In the genomic region with DNA sequence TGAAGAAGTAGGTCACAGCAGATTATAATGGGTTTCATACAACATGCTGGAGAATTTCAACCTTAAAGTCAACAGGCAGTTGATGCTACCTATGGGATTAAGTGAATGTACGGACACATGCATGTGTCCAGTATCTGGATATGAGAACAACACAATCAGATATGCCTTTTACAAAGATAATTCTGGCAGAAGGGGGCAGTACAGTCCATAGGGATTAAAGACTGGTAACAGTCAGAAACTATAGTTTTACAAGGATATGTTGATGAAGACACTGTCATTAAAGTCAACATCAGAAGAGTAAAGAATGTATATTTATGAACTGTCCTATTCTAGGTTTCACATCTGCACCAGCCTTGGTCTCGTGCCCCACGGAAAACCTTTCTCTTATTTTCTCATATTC, we compare ENCODE assay signal across 13 cellular contexts. TPM values are rescaled to one million over a fixed set of nuclear protein-coding genes. Genes with fewer than 3 reads are reported as not detected.
DNase-seq lines count a peak whose midpoint lies in the region; ATAC-seq, FAIRE-seq and TF ChIP-seq lines count a peak whose summit lies in the region.
"Had no signal": no experiment of that assay in that cellular context is flagged by ENCODE, and none has a peak within 500 bp of the region (broad histone marks: within the 10 kb centered on the region; RNA-seq: fewer than 3 reads in every experiment).

No MANE protein-coding gene starts in this region.

- H3K36me3 ChIP-seq in Karpas-422 (ENCODE audit: insufficient read depth, low read length) (peaks cover 37% of the 10 kb centered on the region), K562 (ENCODE audit: control insufficient read depth, insufficient read depth, low read length) (peaks cover 79% of the 10 kb centered on the region), HepG2 (replicated peaks in 1 of 2; ENCODE audit: control insufficient read depth in 1 of 2, insufficient read depth in 2 of 2, low read length in 2 of 2) (peaks cover 3 to 11% of the 10 kb centered on the region in 2 experiments; a peak in 4 of 5 replicates)

- TF ChIP-seq POLR2A in K562 (conservative IDR thresholded peaks at IDR 0.05), result no peak
- no peak for TF ChIP-seq POLR2A in HepG2 (IDR thresholded peaks at IDR 0.05; ENCODE audit: insufficient read depth in 1 of 2, low read depth in 2 of 2, low read length in 2 of 2)

- no TSS peak for BruUV-seq in K562 (replicated peaks; lab: Mats Ljungman, UMichigan)
- no TSS peak for BruUV-seq in HepG2 (replicated peaks; lab: Mats Ljungman, UMichigan)

- peak; percentile 29 for FAIRE-seq in K562 (lab: Jason Lieb, UNC)
- no peak for FAIRE-seq in HepG2 (lab: Jason Lieb, UNC)

- intact Hi-C loops in K562 (cut with micrococcal nuclease) (loop anchor here (5.0 kb wide), 1 partner anchor 313 kb away; no protein-coding TSS in a partner anchor), HepG2 (cut with micrococcal nuclease; ENCODE audit: unreplicated experiment) (loop anchor here (5.0 kb wide), 1 partner anchor 313 kb away; no protein-coding TSS in a partner anchor)

- ATAC-seq in K562 (peak; percentile 49; the same call in 1 of the 3 replicates), HepG2 (no peak), left lobe of liver (no peak)
- ATAC-seq: activated CD4-positive, CD25-positive, alpha-beta regulatory T cell treated with anti-CD3 and anti-CD28 coated beads, Interleukin-2, amount 50 U/mL, for 24 hours; heart left ventricle had no signal

- WGBS in K562 (ENCODE audit: insufficient coverage, low coverage, missing lambda C conversion rate), result 96% methylated on average over 3 of the region's 3 CpGs
- WGBS in HepG2 (ENCODE audit: low lambda C conversion rate), result 97% methylated on average over 3 of the region's 3 CpGs

- no peak overlapping the region for H3K4me3 ChIP-seq in AG10803 (ENCODE audit: low read length)
- no peak overlapping the region for H3K4me3 ChIP-seq in Karpas-422 (ENCODE audit: low read length)
- no peak overlapping the region for H3K4me3 ChIP-seq in K562
- no peak overlapping the region for H3K4me3 ChIP-seq in HepG2 (replicated peaks in 1 of 3; ENCODE audit: insufficient read depth in 1 of 3, low read depth in 2 of 3, low read length in 3 of 3)
- H3K4me3 ChIP-seq: heart left ventricle, SJSA1, testis had no signal

- H3K9me3 ChIP-seq in Karpas-422 (ENCODE audit: low read length) (no peaks in the 10 kb centered on the region), K562 (replicated peaks; ENCODE audit: control insufficient read depth, insufficient read depth, low read depth, low read length) (no peaks in the 10 kb centered on the region), HepG2 (ENCODE audit: low read length) (no peaks in the 10 kb centered on the region)
- H3K9me3 ChIP-seq: heart left ventricle, SJSA1, testis had no signal

- TF ChIP-seq EP300 in K562 (IDR thresholded peaks at IDR 0.05; ENCODE audit: low read length) (no peak), HepG2 (IDR thresholded peaks at IDR 0.05; ENCODE audit: low read depth in 2 of 2, low read length in 2 of 2) (no peak), HepG2 (CRISPR knock-in tag; IDR thresholded peaks at IDR 0.05; ENCODE audit: borderline replicate concordance) (no peak)

- DNase-seq in AG10803 (ENCODE audit: low read depth) (peak; percentile 15), Karpas-422 (peak; percentile 47), K562 (ENCODE audit: extremely low read depth in 1 of 4, low spot score in 3 of 4) (no peak), HepG2 (ENCODE audit: low spot score) (peak; percentile 10), left lobe of liver (ENCODE audit: low spot score) (no peak), GDM1 (lab: John Stamatoyannopoulos, UW) (no peak), AG08396 (ENCODE audit: low spot score) (no peak), Kasumi-1 (lab: John Stamatoyannopoulos, UW) (no peak)
- DNase-seq: cerebellar nuclear complex, heart left ventricle, testis had no signal

- H3K4me1 ChIP-seq in Karpas-422 (ENCODE audit: low read length) (no peaks in the 10 kb centered on the region), K562 (replicated peaks in 1 of 2; ENCODE audit: control insufficient read depth in 2 of 2, insufficient read depth in 2 of 2, low read length in 2 of 2) (no peaks in the 10 kb centered on the region), HepG2 (ENCODE audit: insufficient read depth, low read length) (no peaks in the 10 kb centered on the region)
- H3K4me1 ChIP-seq: heart left ventricle, SJSA1, testis had no signal

- in situ Hi-C loops in K562 (cut with MboI) (no loop called here), HepG2 (cut with HindIII; ENCODE audit: extremely low pct_ligation_motif_present, low pct_unique_long_range_greater_than_20kb) (no loop called here)

- H4K20me1 ChIP-seq in Karpas-422 (ENCODE audit: insufficient read depth, low read depth, low read length) (no peaks in the 10 kb centered on the region), K562 (replicated peaks; ENCODE audit: control insufficient read depth, insufficient read depth, low read length) (no peaks in the 10 kb centered on the region), HepG2 (ENCODE audit: insufficient read depth, low read length) (no peaks in the 10 kb centered on the region)

- H2AFZ ChIP-seq in Karpas-422 (ENCODE audit: low read length) (no peak overlapping the region), K562 (ENCODE audit: low read depth, low read length) (no peak overlapping the region), HepG2 (ENCODE audit: low read length) (no peak overlapping the region)

- H3K27ac ChIP-seq in Karpas-422 (ENCODE audit: low read length), result no peak overlapping the region
- H3K27ac ChIP-seq in K562 (ENCODE audit: extremely low read depth, low read depth, low read length), result no peak overlapping the region
- H3K27ac ChIP-seq in HepG2 (ENCODE audit: extremely low read length, insufficient read depth, low read length), result no peak overlapping the region
- H3K27ac ChIP-seq: heart left ventricle, SJSA1, testis had no signal

- H3K9ac ChIP-seq in Karpas-422 (ENCODE audit: low read length) (no peak overlapping the region), K562 (ENCODE audit: insufficient read depth in 1 of 2, low read depth in 2 of 2, low read length in 2 of 2) (no peak overlapping the region), HepG2 (ENCODE audit: insufficient read depth, low read depth, low read length) (no peak overlapping the region)

- H3K9me2 ChIP-seq in Karpas-422 (replicated peaks; ENCODE audit: insufficient read depth, low read length), result no peaks in the 10 kb centered on the region

- POLR2A ChIA-PET in K562 (lab: Yijun Ruan, JAX) (no interaction called here), HepG2 (lab: Yijun Ruan, JAX) (no interaction called here)

- H3K79me2 ChIP-seq in Karpas-422 (ENCODE audit: low read length) (no peaks in the 10 kb centered on the region; the same call in 1 of the 2 replicates), K562 (ENCODE audit: control insufficient read depth, insufficient read depth, low read length) (no peaks in the 10 kb centered on the region), HepG2 (ENCODE audit: insufficient read depth, low read length) (no peaks in the 10 kb centered on the region)

- TF ChIP-seq RAD21 in K562 (CRISPR knock-in tag; conservative IDR thresholded peaks at IDR 0.05 in 1 of 2, IDR thresholded peaks at IDR 0.05 in 1 of 2) (peak in 1 of 2 experiments; percentile 56; a peak in 2 of 4 replicates), HepG2 (CRISPR knock-in tag; IDR thresholded peaks at IDR 0.05) (no peak)

- H3K4me2 ChIP-seq in Karpas-422 (ENCODE audit: low read depth, low read length, poor library complexity, severe bottlenecking) (no peak overlapping the region), K562 (ENCODE audit: insufficient read depth, low read length) (no peak overlapping the region), HepG2 (ENCODE audit: low read depth, low read length) (no peak overlapping the region)

- CTCF ChIA-PET in K562 (lab: Yijun Ruan, JAX; ENCODE audit: low intra/inter-chr PET ratio), result no interaction called here
- CTCF ChIA-PET in HepG2 (lab: Yijun Ruan, JAX; ENCODE audit: low intra/inter-chr PET ratio, low total read pairs), result no interaction called here

- no peaks in the 10 kb centered on the region for H3K27me3 ChIP-seq in Karpas-422 (ENCODE audit: low read length)
- H3K27me3 ChIP-seq in K562 (ENCODE audit: control insufficient read depth in 2 of 2, insufficient read depth in 2 of 2, low read length in 2 of 2), result no peaks in the 10 kb centered on the region
- no peaks in the 10 kb centered on the region for H3K27me3 ChIP-seq in HepG2 (ENCODE audit: control insufficient read depth in 1 of 2, insufficient read depth in 2 of 2, low read length in 2 of 2)
- H3K27me3 ChIP-seq: heart left ventricle, SJSA1, testis had no signal

- TF ChIP-seq CTCF in AG10803 (conservative IDR thresholded peaks at IDR 0.05; ENCODE audit: low read length), result peak; percentile 47; the same call in 1 of the 2 replicates
- peak in 1 of 3 experiments; percentile 43; a peak in 2 of 6 replicates for TF ChIP-seq CTCF in K562 (IDR thresholded peaks at IDR 0.05 in 2 of 3, conservative IDR thresholded peaks at IDR 0.05 in 1 of 3; ENCODE audit: insufficient read depth in 2 of 3, low read depth in 1 of 3, low read length in 3 of 3)
- TF ChIP-seq CTCF in HepG2 (CRISPR knock-in tag; IDR thresholded peaks at IDR 0.05), result no peak

- no peaks in the 10 kb centered on the region for H3K9me1 ChIP-seq in K562 (ENCODE audit: control insufficient read depth, insufficient read depth, low read length)

RNA-seq across cellular contexts. Expression of gene ANKMY2, which starts 41.5 kb away (rescaled TPM):
- total RNA-seq in Karpas-422 (2014; rRNA removed; shearing (Covaris generic); ENCODE audit: low replicate concordance), result 25.1 and 34.5 TPM in 2 replicates
- total RNA-seq in K562 (2011; cell fraction: chromatin; rRNA removed; ENCODE audit: low replicate concordance), result 32.4 and 48.1 TPM in 2 replicates
- 19.8 and 24.7 TPM in 2 replicates for total RNA-seq in K562 (2011; cell fraction: nucleolus; rRNA removed)
- 20.9 and 23.6 TPM in 2 replicates for total RNA-seq in K562 (2011; cell fraction: nucleoplasm; rRNA removed)
- 41.1 and 41.4 TPM in 2 replicates for total RNA-seq in K562 (2014; rRNA removed)
- 57.0 and 64.3 TPM in 2 replicates for total RNA-seq in K562 (2014; rRNA removed; fragmentation: Illumina TruSeq; extraction: Trizol)
- 48.7 and 52.6 TPM in 2 replicates for total RNA-seq in K562 (2015; rRNA removed; fragmentation: Illumina TruSeq; extraction: Trizol)
- 43.7 and 44.0 TPM in 2 replicates for total RNA-seq in K562 (2021)
- 58.5 and 71.5 TPM in 2 replicates for polyA plus RNA-seq in K562 (2011; rRNA removed)
- 17.1 and 33.8 TPM in 2 replicates for polyA plus RNA-seq in K562 (2011; cell fraction: cytosol; rRNA removed)
- 37.1 and 45.7 TPM in 2 replicates for polyA plus RNA-seq in K562 (2011; cell fraction: nucleus; rRNA removed)
- polyA plus RNA-seq in K562 (2012), result 42.1 and 43.9 TPM in 2 replicates
- 45.7 and 48.8 TPM in 2 replicates for polyA plus RNA-seq in K562 (2014; fragmentation: Illumina TruSeq; extraction: Trizol)
- 10 to 100 TPM; 38.9 to 70.3 TPM for polyA plus RNA-seq in K562 (2014; fragmentation: Nextera tagmentation; extraction: Ambion mirVana)
- polyA plus RNA-seq in K562 (2014; rRNA removed), result 45.7 and 48.4 TPM in 2 replicates
- 78.8 and 85.3 TPM in 2 replicates for polyA minus RNA-seq in K562 (2011; rRNA and poly(A)+ RNA removed)
- polyA minus RNA-seq in K562 (2011; cell fraction: cytosol; rRNA and poly(A)+ RNA removed), result 22.1 and 26.2 TPM in 2 replicates
- 21.3 and 34.0 TPM in 2 replicates for polyA minus RNA-seq in K562 (2011; cell fraction: nucleus; rRNA and poly(A)+ RNA removed)
- total RNA-seq in HepG2 (2016; rRNA removed; fragmentation: Illumina TruSeq; extraction: Trizol), result 21.6 and 32.0 TPM in 2 replicates
- total RNA-seq in HepG2 (2016; cell fraction: cytosol; rRNA removed; fragmentation: Illumina TruSeq; extraction: Trizol; ENCODE audit: low read depth), result 3.9 and 4.5 TPM in 2 replicates
- 24.4 and 33.4 TPM in 2 replicates for total RNA-seq in HepG2 (2016; cell fraction: insoluble cytoplasmic fraction; rRNA removed; fragmentation: Illumina TruSeq; extraction: Trizol)
- total RNA-seq in HepG2 (2016; cell fraction: membrane; rRNA removed; fragmentation: Illumina TruSeq; extraction: Trizol), result 7.4 and 9.7 TPM in 2 replicates
- total RNA-seq in HepG2 (2016; cell fraction: nucleus; rRNA removed; fragmentation: Illumina TruSeq; extraction: Trizol), result 21.8 and 22.0 TPM in 2 replicates
- 11.1 and 12.2 TPM in 2 replicates for polyA plus RNA-seq in HepG2 (2011; rRNA removed)
- polyA plus RNA-seq in HepG2 (2011; cell fraction: cytosol; rRNA removed), result 6.9 and 9.6 TPM in 2 replicates
- 15.2 and 29.4 TPM in 2 replicates for polyA plus RNA-seq in HepG2 (2011; cell fraction: nucleus; rRNA removed)
- polyA plus RNA-seq in HepG2 (2012), result 8.1 and 11.2 TPM in 2 replicates
- 2.0 and 2.3 TPM in 2 replicates for polyA plus RNA-seq in HepG2 (2016; cell fraction: cytosol; fragmentation: Illumina TruSeq; extraction: Trizol; ENCODE audit: low read depth)
- 24.1 and 25.7 TPM in 2 replicates for polyA plus RNA-seq in HepG2 (2016; cell fraction: insoluble cytoplasmic fraction; fragmentation: Illumina TruSeq; extraction: Trizol; ENCODE audit: low read depth)
- 3.7 and 4.4 TPM in 2 replicates for polyA plus RNA-seq in HepG2 (2016; cell fraction: membrane; fragmentation: Illumina TruSeq; extraction: Trizol; ENCODE audit: low read depth)
- 21.6 and 21.7 TPM in 2 replicates for polyA plus RNA-seq in HepG2 (2016; cell fraction: nucleus; fragmentation: Illumina TruSeq; extraction: Trizol; ENCODE audit: insufficient read depth, low read depth)
- polyA minus RNA-seq in HepG2 (2011; rRNA and poly(A)+ RNA removed; ENCODE audit: low replicate concordance), result 5.6 and 11.4 TPM in 2 replicates
- polyA minus RNA-seq in HepG2 (2011; cell fraction: cytosol; rRNA and poly(A)+ RNA removed), result 5.4 and 6.8 TPM in 2 replicates
- 25.9 and 29.4 TPM in 2 replicates for polyA minus RNA-seq in HepG2 (2011; cell fraction: nucleus; rRNA and poly(A)+ RNA removed)
- 8.0 TPM for total RNA-seq in left lobe of liver

RNA-seq across cellular contexts. Expression of gene BZW2, which starts 41.9 kb away (rescaled TPM):
- total RNA-seq in Karpas-422 (2014; rRNA removed; shearing (Covaris generic); ENCODE audit: low replicate concordance), result 122 and 163 TPM in 2 replicates
- total RNA-seq in K562 (2011; cell fraction: chromatin; rRNA removed; ENCODE audit: low replicate concordance), result 46.8 and 66.2 TPM in 2 replicates
- total RNA-seq in K562 (2011; cell fraction: nucleolus; rRNA removed), result 32.0 and 35.4 TPM in 2 replicates
- total RNA-seq in K562 (2011; cell fraction: nucleoplasm; rRNA removed), result 50.6 and 71.3 TPM in 2 replicates
- 133 and 168 TPM in 2 replicates for total RNA-seq in K562 (2014; rRNA removed)
- 188 and 204 TPM in 2 replicates for total RNA-seq in K562 (2014; rRNA removed; fragmentation: Illumina TruSeq; extraction: Trizol)
- 163 and 167 TPM in 2 replicates for total RNA-seq in K562 (2015; rRNA removed; fragmentation: Illumina TruSeq; extraction: Trizol)
- 146 and 159 TPM in 2 replicates for total RNA-seq in K562 (2021)
- 140 and 155 TPM in 2 replicates for polyA plus RNA-seq in K562 (2011; rRNA removed)
- 65.1 and 82.4 TPM in 2 replicates for polyA plus RNA-seq in K562 (2011; cell fraction: cytosol; rRNA removed)
- polyA plus RNA-seq in K562 (2011; cell fraction: nucleus; rRNA removed), result 52.4 and 74.8 TPM in 2 replicates
- polyA plus RNA-seq in K562 (2012), result 130 and 147 TPM in 2 replicates
- 222 and 244 TPM in 2 replicates for polyA plus RNA-seq in K562 (2014; fragmentation: Illumina TruSeq; extraction: Trizol)
- 100 to 1,000 TPM; 251 to 316 TPM for polyA plus RNA-seq in K562 (2014; fragmentation: Nextera tagmentation; extraction: Ambion mirVana)
- polyA plus RNA-seq in K562 (2014; rRNA removed), result 137 and 173 TPM in 2 replicates
- polyA minus RNA-seq in K562 (2011; rRNA and poly(A)+ RNA removed), result 77.1 and 82.6 TPM in 2 replicates
- 80.0 and 90.3 TPM in 2 replicates for polyA minus RNA-seq in K562 (2011; cell fraction: cytosol; rRNA and poly(A)+ RNA removed)
- 16.7 and 29.4 TPM in 2 replicates for polyA minus RNA-seq in K562 (2011; cell fraction: nucleus; rRNA and poly(A)+ RNA removed)
- total RNA-seq in HepG2 (2016; rRNA removed; fragmentation: Illumina TruSeq; extraction: Trizol), result 95.2 and 111 TPM in 2 replicates
- 24.6 and 26.3 TPM in 2 replicates for total RNA-seq in HepG2 (2016; cell fraction: cytosol; rRNA removed; fragmentation: Illumina TruSeq; extraction: Trizol; ENCODE audit: low read depth)
- total RNA-seq in HepG2 (2016; cell fraction: insoluble cytoplasmic fraction; rRNA removed; fragmentation: Illumina TruSeq; extraction: Trizol), result 91.8 and 119 TPM in 2 replicates
- total RNA-seq in HepG2 (2016; cell fraction: membrane; rRNA removed; fragmentation: Illumina TruSeq; extraction: Trizol), result 43.6 and 54.1 TPM in 2 replicates
- 59.6 and 61.1 TPM in 2 replicates for total RNA-seq in HepG2 (2016; cell fraction: nucleus; rRNA removed; fragmentation: Illumina TruSeq; extraction: Trizol)
- 18.9 and 21.8 TPM in 2 replicates for polyA plus RNA-seq in HepG2 (2011; rRNA removed)
- 15.7 and 20.2 TPM in 2 replicates for polyA plus RNA-seq in HepG2 (2011; cell fraction: cytosol; rRNA removed)
- polyA plus RNA-seq in HepG2 (2011; cell fraction: nucleus; rRNA removed), result 10.2 and 13.5 TPM in 2 replicates
- 41.3 and 44.8 TPM in 2 replicates for polyA plus RNA-seq in HepG2 (2012)
- 18.9 and 19.3 TPM in 2 replicates for polyA plus RNA-seq in HepG2 (2016; cell fraction: cytosol; fragmentation: Illumina TruSeq; extraction: Trizol; ENCODE audit: low read depth)
- 110 and 116 TPM in 2 replicates for polyA plus RNA-seq in HepG2 (2016; cell fraction: insoluble cytoplasmic fraction; fragmentation: Illumina TruSeq; extraction: Trizol; ENCODE audit: low read depth)
- 35.7 and 40.4 TPM in 2 replicates for polyA plus RNA-seq in HepG2 (2016; cell fraction: membrane; fragmentation: Illumina TruSeq; extraction: Trizol; ENCODE audit: low read depth)
- 70.6 and 75.4 TPM in 2 replicates for polyA plus RNA-seq in HepG2 (2016; cell fraction: nucleus; fragmentation: Illumina TruSeq; extraction: Trizol; ENCODE audit: insufficient read depth, low read depth)
- polyA minus RNA-seq in HepG2 (2011; rRNA and poly(A)+ RNA removed; ENCODE audit: low replicate concordance), result 13.7 and 46.5 TPM in 2 replicates
- polyA minus RNA-seq in HepG2 (2011; cell fraction: cytosol; rRNA and poly(A)+ RNA removed), result 18.9 and 20.9 TPM in 2 replicates
- polyA minus RNA-seq in HepG2 (2011; cell fraction: nucleus; rRNA and poly(A)+ RNA removed), result 16.3 and 16.4 TPM in 2 replicates
- 8.4 TPM for total RNA-seq in left lobe of liver

Comparison
In these comparisons a context has a peak if more than half of its experiments do, and no peak if none do; other contexts are left out.
1. DNase-seq: peak in AG10803 (single experiment), Karpas-422 (single experiment) and HepG2 (single experiment); none in K562 (0 of 4), left lobe of liver (single experiment), GDM1 (single experiment), AG08396 (single experiment) and Kasumi-1 (0 of 2).